18 cellular contexts compared by ENCODE assay signal in genomic region chr17:33640629-33641028, GRCh38.
DNase-seq lines count a peak whose midpoint lies in the region; ATAC-seq and TF ChIP-seq lines count a peak whose summit lies in the region.
"Had no signal": no experiment of that assay in that cellular context is flagged by ENCODE, and none has a peak within 500 bp of the region (broad histone marks: within the 10 kb centered on the region; RNA-seq: fewer than 3 reads in every experiment).

No MANE protein-coding gene starts in this region.

- H3K4me3 ChIP-seq in neural progenitor cell = no peak overlapping the region
- H3K4me3 ChIP-seq: GM23248, K562, PC-9, SJCRH30 had no signal

- CTCF ChIA-PET in WTC11 (lab: Charles Lee) = interaction anchor here (4.1 kb wide), 1 partner anchor 11 kb away, joined by 26 read pairs; no protein-coding TSS in a partner anchor

- peaks cover 27% of the 10 kb centered on the region for H3K4me1 Mint-ChIP-seq in WTC11
- peaks cover 8% of the 10 kb centered on the region for H3K4me1 Mint-ChIP-seq in neural progenitor cell

- H3K27ac Mint-ChIP-seq in WTC11 (no peak overlapping the region), neural progenitor cell (no peak overlapping the region)

- peaks cover 18% of the 10 kb centered on the region for H3K4me1 ChIP-seq in neural progenitor cell
- H3K4me1 ChIP-seq: SJCRH30 had no signal

- H4K20me1 ChIP-seq in neural progenitor cell (ENCODE audit: low read depth) = no peaks in the 10 kb centered on the region

- H3K79me2 ChIP-seq in neural progenitor cell (ENCODE audit: low read depth) = no peaks in the 10 kb centered on the region

- H3K27ac ChIP-seq in neural progenitor cell = no peak overlapping the region
- H3K27ac ChIP-seq: GM23248, PC-9, SJCRH30 had no signal

- DNase-seq in DMS79 treated with DMSO at 0.1 percent for 48 hours (lab: John Stamatoyannopoulos, UW) (peak; percentile 15), WTC11 (ENCODE audit: low spot score) (peak; percentile 42), iPS-NIHi11 (ENCODE audit: low spot score) (peak; percentile 39), neural progenitor cell (ENCODE audit: low spot score) (peak; percentile 37), NCI-H2081 (lab: John Stamatoyannopoulos, UW) (no peak)
- DNase-seq: Calu3, GM23248, MM.1S, NCI-H2029, NCI-H526 treated with DMSO at 0.1 percent for 48 hours, PC-9, SJCRH30 had no signal

- peak overlapping the region; percentile 97 for H2AFZ ChIP-seq in neural progenitor cell (replicated peaks)
- H2AFZ ChIP-seq: GM23248, PC-9 had no signal

- H3K27me3 Mint-ChIP-seq in WTC11 (ENCODE audit: low read depth) (peaks cover 9% of the 10 kb centered on the region), neural progenitor cell (ENCODE audit: insufficient read depth, low read depth) (peaks cover 7% of the 10 kb centered on the region)

- H3K9ac ChIP-seq in neural progenitor cell = no peak overlapping the region
- H3K9ac ChIP-seq: GM23248 had no signal

- peak overlapping the region; percentile 41 for H3K4me2 ChIP-seq in neural progenitor cell
- H3K4me2 ChIP-seq: PC-9 had no signal

- no peak overlapping the region; the same call in 1 of the 2 replicates for H3K4me3 Mint-ChIP-seq in WTC11
- no peak overlapping the region for H3K4me3 Mint-ChIP-seq in neural progenitor cell

- ATAC-seq in WTC11 (peak; percentile 82), HG03469 (IDR thresholded peaks at IDR 0.05; ENCODE audit: unreplicated experiment) (no peak), GM19324 (IDR thresholded peaks at IDR 0.05; ENCODE audit: low FRiP score, unreplicated experiment) (no peak)
- ATAC-seq: HCT116, K562, Right ventricle myocardium inferior, SK-N-SH treated with all-trans-retinoic acid at 6 μM for 48 hours had no signal

- POLR2A ChIA-PET in WTC11 (lab: Charles Lee) = no interaction called here

- H3K9me3 Mint-ChIP-seq in WTC11 = peaks cover 26% of the 10 kb centered on the region
- peaks cover 5% of the 10 kb centered on the region for H3K9me3 Mint-ChIP-seq in neural progenitor cell

- H3K36me3 ChIP-seq in neural progenitor cell = no peaks in the 10 kb centered on the region
- H3K36me3 ChIP-seq: SJCRH30 had no signal

- H3K27me3 ChIP-seq in neural progenitor cell = no peaks in the 10 kb centered on the region

- TF ChIP-seq CTCF in WTC11 (IDR thresholded peaks at IDR 0.05) (no peak), neural progenitor cell (IDR thresholded peaks at IDR 0.05) (no peak)

- no peaks in the 10 kb centered on the region for H3F3A ChIP-seq in neural progenitor cell (ENCODE audit: low read depth)

- H3K36me3 Mint-ChIP-seq in WTC11 (peaks cover 18% of the 10 kb centered on the region), neural progenitor cell (no peaks in the 10 kb centered on the region)

- H3K9me3 ChIP-seq in neural progenitor cell (ENCODE audit: low read depth) = no peaks in the 10 kb centered on the region
- H3K9me3 ChIP-seq: SJCRH30 had no signal

TF ChIP-seq in WTC11, 78 proteins besides CTCF, POLR2A, EP300 and RAD21:
- TF ChIP-seq RORB (CRISPR knock-in tag; IDR thresholded peaks at IDR 0.05) = no peak

Comparison
In these comparisons a context has a peak if more than half of its experiments do, and no peak if none do; other contexts are left out.
1. DNase-seq: peak in DMS79 treated with DMSO at 0.1 percent for 48 hours (single experiment), WTC11 (single experiment), iPS-NIHi11 (single experiment) and neural progenitor cell (single experiment); none in NCI-H2081 (0 of 2).